ENCODE assay signal across 3 cellular contexts in the genomic region with DNA sequence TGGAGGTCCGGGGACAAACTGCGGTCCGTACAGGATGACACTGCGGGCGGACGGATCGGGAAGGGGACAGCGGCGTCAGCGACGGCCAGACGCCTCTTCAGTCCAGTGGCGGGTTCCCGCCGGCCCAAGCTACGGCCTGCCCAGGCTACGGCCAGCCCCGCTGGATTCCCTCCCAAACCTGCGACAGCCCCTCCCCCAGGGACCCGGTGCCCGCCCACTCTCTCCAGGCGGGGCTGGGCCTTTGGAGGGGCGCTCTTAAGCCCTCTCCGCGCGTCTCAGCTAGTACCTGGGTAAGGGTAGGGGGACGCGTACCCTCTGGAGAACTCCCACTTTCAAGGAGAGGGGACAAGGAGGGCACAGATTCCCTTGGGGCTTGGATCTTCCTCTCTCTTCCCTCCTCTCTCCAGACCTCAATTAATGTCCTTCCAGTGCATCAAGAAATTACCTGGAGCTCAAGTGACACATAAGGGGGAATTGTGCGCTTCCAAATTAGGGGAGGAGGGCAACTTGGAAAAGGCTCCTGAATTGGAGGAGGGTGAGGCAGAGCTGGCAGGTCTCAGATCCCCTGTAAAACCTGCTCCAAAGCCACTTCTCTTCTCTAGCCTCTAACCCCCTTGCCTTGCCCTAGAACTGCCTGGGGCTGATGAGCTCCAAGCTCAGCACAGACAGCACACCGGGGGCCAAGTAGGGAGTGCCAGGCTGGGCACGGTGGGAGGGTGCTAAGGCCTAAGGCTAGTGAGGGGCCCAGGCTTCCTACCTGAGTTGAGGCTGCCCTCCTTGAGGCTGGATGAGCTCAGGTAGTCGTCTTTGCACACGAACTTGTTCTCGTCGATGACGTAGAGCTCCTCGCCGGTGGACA.
TF ChIP-seq lines count a peak whose summit lies in the region.

No MANE protein-coding gene starts in this region.

TF ChIP-seq in SK-N-SH, 30 proteins besides CTCF, POLR2A, EP300 and RAD21:
- TF ChIP-seq RXRA (IDR thresholded peaks at IDR 0.05; ENCODE audit: borderline replicate concordance, low read depth) (no peak), RCOR1 (IDR thresholded peaks at IDR 0.05; ENCODE audit: low read length) (no peak), REST (IDR thresholded peaks at IDR 0.05; ENCODE audit: low read depth, low read length) (no peak), USF2 (IDR thresholded peaks at IDR 0.05; ENCODE audit: borderline replicate concordance, low read depth, low read length) (no peak), GATA2 (CRISPR knock-in tag; IDR thresholded peaks at IDR 0.05) (no peak), NFIC (IDR thresholded peaks at IDR 0.05; ENCODE audit: borderline replicate concordance) (no peak), POLR2AphosphoS5 (IDR thresholded peaks at IDR 0.05; ENCODE audit: low read depth, low read length) (no peak), RFX5 (IDR thresholded peaks at IDR 0.05; ENCODE audit: low read length) (no peak), MXI1 (IDR thresholded peaks at IDR 0.05; ENCODE audit: low read depth, low read length) (no peak)
- TF ChIP-seq, protein P1, sequence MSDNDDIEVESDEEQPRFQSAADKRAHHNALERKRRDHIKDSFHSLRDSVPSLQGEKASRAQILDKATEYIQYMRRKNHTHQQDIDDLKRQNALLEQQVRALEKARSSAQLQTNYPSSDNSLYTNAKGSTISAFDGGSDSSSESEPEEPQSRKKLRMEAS (IDR thresholded peaks at IDR 0.05; ENCODE audit: low read depth) = no peak

TF ChIP-seq in SK-N-SH treated with all-trans-retinoic acid at 6 μM for 48 hours, 23 proteins besides CTCF, POLR2A, EP300 and RAD21 (continues in another document):
- TF ChIP-seq SNAI2 (CRISPR knock-in tag; IDR thresholded peaks at IDR 0.05) = no peak
- TF ChIP-seq CREB5 (CRISPR knock-in tag; IDR thresholded peaks at IDR 0.05; ENCODE audit: low read depth) = no peak
- no peak for TF ChIP-seq OSR1 (CRISPR knock-in tag; IDR thresholded peaks at IDR 0.05)
- TF ChIP-seq CSDC2 (CRISPR knock-in tag; IDR thresholded peaks at IDR 0.05) = no peak
- no peak for TF ChIP-seq ESRRG (CRISPR knock-in tag; IDR thresholded peaks at IDR 0.05)
- TF ChIP-seq TCF4 (CRISPR knock-in tag; IDR thresholded peaks at IDR 0.05; ENCODE audit: borderline replicate concordance) = no peak
- TF ChIP-seq RARB (CRISPR knock-in tag; IDR thresholded peaks at IDR 0.05) = no peak
- TF ChIP-seq ISL1 (CRISPR knock-in tag; IDR thresholded peaks at IDR 0.05) = no peak
- TF ChIP-seq ARNTL (CRISPR knock-in tag; IDR thresholded peaks at IDR 0.05; ENCODE audit: borderline replicate concordance, low read depth) = no peak
- no peak for TF ChIP-seq ZNF8 (CRISPR knock-in tag; IDR thresholded peaks at IDR 0.05)
- no peak for TF ChIP-seq POU6F1 (CRISPR knock-in tag; IDR thresholded peaks at IDR 0.05; ENCODE audit: borderline replicate concordance, low read depth)
- no peak for TF ChIP-seq ZNF565 (CRISPR knock-in tag; conservative IDR thresholded peaks at IDR 0.05; ENCODE audit: low read depth)
- TF ChIP-seq ZNF70 (CRISPR knock-in tag; IDR thresholded peaks at IDR 0.05) = no peak
- TF ChIP-seq PATZ1 (CRISPR knock-in tag; IDR thresholded peaks at IDR 0.05; ENCODE audit: borderline replicate concordance) = no peak
- no peak for TF ChIP-seq ZFP3 (CRISPR knock-in tag; IDR thresholded peaks at IDR 0.05)
- TF ChIP-seq TOX (CRISPR knock-in tag; IDR thresholded peaks at IDR 0.05; ENCODE audit: borderline replicate concordance) = no peak
- no peak for TF ChIP-seq GLIS3 (CRISPR knock-in tag; IDR thresholded peaks at IDR 0.05)
- TF ChIP-seq TSHZ2 (CRISPR knock-in tag; IDR thresholded peaks at IDR 0.05) = no peak
- no peak for TF ChIP-seq PPARA (CRISPR knock-in tag; IDR thresholded peaks at IDR 0.05; ENCODE audit: borderline replicate concordance)

TF ChIP-seq in HCT116, 20 proteins besides CTCF, POLR2A, EP300 and RAD21:
- TF ChIP-seq FOSL1 (IDR thresholded peaks at IDR 0.05; ENCODE audit: low read depth) (no peak), POLR2AphosphoS5 (IDR thresholded peaks at IDR 0.05; ENCODE audit: low read depth, low read length) (no peak), EGR1 (IDR thresholded peaks at IDR 0.05; ENCODE audit: low read depth) (no peak), CEBPB (IDR thresholded peaks at IDR 0.05; ENCODE audit: low read depth) (no peak), ELF1 (IDR thresholded peaks at IDR 0.05; ENCODE audit: borderline replicate concordance, low read depth) (no peak), SIN3A (IDR thresholded peaks at IDR 0.05; ENCODE audit: low read depth) (no peak), REST (IDR thresholded peaks at IDR 0.05; ENCODE audit: low read depth) (no peak), TCF7L2 (IDR thresholded peaks at IDR 0.05; ENCODE audit: borderline replicate concordance, extremely low read depth, insufficient read depth, insufficient read length) (no peak), CBX3 (IDR thresholded peaks at IDR 0.05; ENCODE audit: low read depth) (no peak), EZH2phosphoT487 (IDR thresholded peaks at IDR 0.05; ENCODE audit: borderline replicate concordance) (no peak), JUND (IDR thresholded peaks at IDR 0.05) (no peak), YY1 (IDR thresholded peaks at IDR 0.05; ENCODE audit: extremely low read depth, insufficient replicate concordance, low read depth, low read length) (no peak), ZNF274 (IDR thresholded peaks at IDR 0.05; ENCODE audit: low read depth, low read length) (no peak), EZH2 (IDR thresholded peaks at IDR 0.05) (no peak), ZFX (IDR thresholded peaks at IDR 0.05) (no peak), SRF (IDR thresholded peaks at IDR 0.05; ENCODE audit: low read depth) (no peak)
- TF ChIP-seq, protein P2, sequence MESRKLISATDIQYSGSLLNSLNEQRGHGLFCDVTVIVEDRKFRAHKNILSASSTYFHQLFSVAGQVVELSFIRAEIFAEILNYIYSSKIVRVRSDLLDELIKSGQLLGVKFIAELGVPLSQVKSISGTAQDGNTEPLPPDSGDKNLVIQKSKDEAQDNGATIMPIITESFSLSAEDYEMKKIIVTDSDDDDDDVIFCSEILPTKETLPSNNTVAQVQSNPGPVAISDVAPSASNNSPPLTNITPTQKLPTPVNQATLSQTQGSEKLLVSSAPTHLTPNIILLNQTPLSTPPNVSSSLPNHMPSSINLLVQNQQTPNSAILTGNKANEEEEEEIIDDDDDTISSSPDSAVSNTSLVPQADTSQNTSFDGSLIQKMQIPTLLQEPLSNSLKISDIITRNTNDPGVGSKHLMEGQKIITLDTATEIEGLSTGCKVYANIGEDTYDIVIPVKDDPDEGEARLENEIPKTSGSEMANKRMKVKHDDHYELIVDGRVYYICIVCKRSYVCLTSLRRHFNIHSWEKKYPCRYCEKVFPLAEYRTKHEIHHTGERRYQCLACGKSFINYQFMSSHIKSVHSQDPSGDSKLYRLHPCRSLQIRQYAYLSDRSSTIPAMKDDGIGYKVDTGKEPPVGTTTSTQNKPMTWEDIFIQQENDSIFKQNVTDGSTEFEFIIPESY (IDR thresholded peaks at IDR 0.05; ENCODE audit: extremely low read depth, insufficient replicate concordance, low read length) = no peak
- TF ChIP-seq, protein P3, sequence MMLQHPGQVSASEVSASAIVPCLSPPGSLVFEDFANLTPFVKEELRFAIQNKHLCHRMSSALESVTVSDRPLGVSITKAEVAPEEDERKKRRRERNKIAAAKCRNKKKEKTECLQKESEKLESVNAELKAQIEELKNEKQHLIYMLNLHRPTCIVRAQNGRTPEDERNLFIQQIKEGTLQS (IDR thresholded peaks at IDR 0.05) = no peak
- TF ChIP-seq, protein P1 (IDR thresholded peaks at IDR 0.05) = no peak
